8 cellular contexts compared by ENCODE assay signal in the genomic region with DNA sequence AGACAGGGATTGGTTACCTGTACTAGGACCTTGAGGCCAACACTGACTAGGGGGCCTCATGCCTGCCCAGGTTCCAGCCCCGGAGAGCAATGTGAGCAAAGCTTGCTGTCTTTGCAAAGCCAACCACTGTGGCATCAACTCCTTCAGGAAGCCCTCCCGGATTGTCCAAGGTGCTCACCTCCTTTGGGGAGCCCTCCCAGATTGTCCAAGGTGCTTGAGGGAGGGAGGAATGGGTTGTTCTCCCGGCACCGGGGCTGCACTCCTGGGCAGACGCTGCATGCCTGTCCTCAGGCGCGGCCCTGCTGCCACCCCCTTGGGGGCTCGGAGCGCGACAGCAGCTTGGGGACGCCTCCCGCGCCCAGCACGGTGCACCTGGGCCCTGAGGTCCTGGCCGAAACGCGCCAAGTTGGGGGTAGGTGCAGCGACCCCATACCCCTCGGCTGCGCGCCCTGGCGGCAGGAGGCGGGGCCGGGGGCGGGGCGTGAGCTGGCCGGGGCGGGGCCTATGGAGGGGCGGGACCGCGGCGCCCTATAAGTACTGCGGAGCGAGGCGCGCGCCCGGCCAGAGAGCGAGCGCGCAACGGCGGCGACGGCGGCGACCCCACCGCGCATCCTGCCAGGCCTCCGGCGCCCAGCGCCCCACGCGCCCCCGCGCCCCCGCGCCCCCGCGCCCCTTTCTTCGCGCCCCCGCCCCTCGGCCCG. TPM values are rescaled to one million over a fixed set of nuclear protein-coding genes. Genes with fewer than 3 reads are reported as not detected.
DNase-seq lines count a peak whose midpoint lies in the region; ATAC-seq and TF ChIP-seq lines count a peak whose summit lies in the region.

CD81 (plus strand) TSS at position 560 of the 701 bp plus-strand sequence. CDS start 240 bp downstream, outside the sequence.

- WGBS in mesenchymal stem cell = 22% methylated on average over 21 of the region's 65 CpGs

- H3K4me3 Mint-ChIP-seq in activated CD4-positive, alpha-beta memory T cell treated with anti-CD3 and anti-CD28 coated beads, Interleukin-2, amount 10 ng/mL, durations not matched to agents 7 days and 5 days = peak within 1 kb of the TSS; percentile 85

- H2BK12ac ChIP-seq in mesenchymal stem cell (ENCODE audit: low read length in 2 of 2) = no peak within 1 kb of the TSS

- H3K36me3 Mint-ChIP-seq in activated CD4-positive, alpha-beta memory T cell treated with anti-CD3 and anti-CD28 coated beads, Interleukin-2, amount 10 ng/mL, durations not matched to agents 7 days and 5 days (ENCODE audit: low read depth) = peaks cover 15% of the 10 kb centered on the region

- peak within 1 kb of the TSS; percentile 96 for H3K9ac ChIP-seq in mesenchymal stem cell (ENCODE audit: low read length)

- no peaks in the 10 kb centered on the region for H3K9me3 ChIP-seq in KOPT-K1 (ENCODE audit: insufficient read depth, low read length, poor library complexity, severe bottlenecking)
- no peaks in the 10 kb centered on the region for H3K9me3 ChIP-seq in mesenchymal stem cell (ENCODE audit: control insufficient read depth, low read length)

- peaks cover 50% of the 10 kb centered on the region for H3K4me1 ChIP-seq in mesenchymal stem cell (ENCODE audit: control insufficient read depth, insufficient read depth, low read depth, low read length)

- H3K9me3 Mint-ChIP-seq in activated CD4-positive, alpha-beta memory T cell treated with anti-CD3 and anti-CD28 coated beads, Interleukin-2, amount 10 ng/mL, durations not matched to agents 7 days and 5 days = no peaks in the 10 kb centered on the region

- H3K27ac Mint-ChIP-seq in activated CD4-positive, alpha-beta memory T cell treated with anti-CD3 and anti-CD28 coated beads, Interleukin-2, amount 10 ng/mL, durations not matched to agents 7 days and 5 days = peak within 1 kb of the TSS; percentile 75

- peaks cover 20% of the 10 kb centered on the region for H3K79me1 ChIP-seq in mesenchymal stem cell (replicated peaks; ENCODE audit: low read length, poor library complexity, severe bottlenecking)

- peak; percentile 94 for TF ChIP-seq POLR2A in GM19099 (IDR thresholded peaks at IDR 0.05; ENCODE audit: extremely low read depth, insufficient read length, low read depth)

- H2BK120ac ChIP-seq in mesenchymal stem cell (ENCODE audit: low read depth, low read length) = peak within 1 kb of the TSS; percentile 57

- peak within 1 kb of the TSS; percentile 71 to 88 for H3K18ac ChIP-seq in mesenchymal stem cell (ENCODE audit: low read depth in 1 of 2, low read length in 2 of 2)

- peak within 1 kb of the TSS; percentile 55 for H2BK15ac ChIP-seq in mesenchymal stem cell (ENCODE audit: low read depth, poor library complexity, severe bottlenecking)

- peak within 1 kb of the TSS; percentile 79 for H3K27ac ChIP-seq in KOPT-K1 (ENCODE audit: low read depth, low read length, poor library complexity, severe bottlenecking)
- peak within 1 kb of the TSS; percentile 45 for H3K27ac ChIP-seq in mesenchymal stem cell (ENCODE audit: low read length, poor library complexity, severe bottlenecking)

- CTCF ChIA-PET in activated CD4-positive, alpha-beta memory T cell treated with anti-CD3 and anti-CD28 coated beads, Interleukin-2, amount 10 ng/mL, durations not matched to agents 7 days and 5 days (lab: Charles Lee) = interaction anchor here (2.1 to 3.6 kb wide), 2 partner anchors 23 to 72 kb away, joined by 9 to 15 read pairs; partner anchors contain the start of gene TSSC4

- no peaks in the 10 kb centered on the region for H3K27me3 ChIP-seq in mesenchymal stem cell (ENCODE audit: control insufficient read depth in 1 of 2, insufficient read depth in 1 of 2, low read length in 2 of 2)

- POLR2A ChIA-PET in activated CD4-positive, alpha-beta memory T cell treated with anti-CD3 and anti-CD28 coated beads, Interleukin-2, amount 10 ng/mL, durations not matched to agents 7 days and 5 days (lab: Charles Lee) = interaction anchor here (0.6 to 4.0 kb wide), 6 partner anchors 10 to 1002 kb away, joined by 3 to 52 read pairs (median 19); partner anchors contain the start of genes C11orf21, TSPAN32, TSSC4 and ZNF195

- DNase-seq in AG09309 (ENCODE audit: low read depth) = no peak
- DNase-seq in activated CD4-positive, alpha-beta memory T cell treated with anti-CD3 and anti-CD28 coated beads, Interleukin-2, amount 10 ng/mL, durations not matched to agents 7 days and 5 days = peak; percentile 72
- DNase-seq in effector CD4-positive, alpha-beta T cell = peak; percentile 63
- no peak for DNase-seq in mesenchymal stem cell
- DNase-seq in stimulated activated CD8-positive, alpha-beta memory T cell treated with anti-CD3 and anti-CD28 coated beads, Interleukin-12 subunit alpha, Interleukin-12 subunit beta, amount 100 ng/mL, for 24 hours (ENCODE audit: extremely low read depth) = peak; percentile 31

- H3K4ac ChIP-seq in mesenchymal stem cell (ENCODE audit: low read depth in 1 of 2, low read length in 2 of 2) = peak within 1 kb of the TSS; percentile 58 to 93

- H3K4me1 Mint-ChIP-seq in activated CD4-positive, alpha-beta memory T cell treated with anti-CD3 and anti-CD28 coated beads, Interleukin-2, amount 10 ng/mL, durations not matched to agents 7 days and 5 days = peaks cover 33% of the 10 kb centered on the region

- no peak within 1 kb of the TSS for H2BK5ac ChIP-seq in mesenchymal stem cell (ENCODE audit: low read depth, low read length, poor library complexity, severe bottlenecking)

- H3K36me3 ChIP-seq in KOPT-K1 (ENCODE audit: insufficient read depth, low read length) (peaks cover 24% of the 10 kb centered on the region; the same call in 1 of the 2 replicates), mesenchymal stem cell (ENCODE audit: control insufficient read depth in 1 of 2, insufficient read depth in 2 of 2, low read depth in 1 of 2, low read length in 2 of 2) (peaks cover 7 to 24% of the 10 kb centered on the region in 2 experiments)

- no peak for TF ChIP-seq CTCF in AG09309 (IDR thresholded peaks at IDR 0.05; ENCODE audit: control insufficient read depth, insufficient read depth, low read depth, low read length, missing control alignments)

- H3K23ac ChIP-seq in mesenchymal stem cell (ENCODE audit: low read length in 2 of 2) = peak within 1 kb of the TSS in 1 of 2 experiments; percentile 10

- ATAC-seq in GM21529 (IDR thresholded peaks at IDR 0.05; ENCODE audit: unreplicated experiment) = no peak

- peak within 1 kb of the TSS; percentile 93 for H3K4me2 ChIP-seq in mesenchymal stem cell (ENCODE audit: low read length, poor library complexity, severe bottlenecking)

- no peak within 1 kb of the TSS for H2AFZ ChIP-seq in mesenchymal stem cell (ENCODE audit: low read depth, low read length)

- peak within 1 kb of the TSS; percentile 74 for H4K91ac ChIP-seq in mesenchymal stem cell (ENCODE audit: low read length)

- peak within 1 kb of the TSS in 1 of 2 experiments; percentile 84 for H3K14ac ChIP-seq in mesenchymal stem cell (ENCODE audit: low read length in 2 of 2)

- H3K27me3 Mint-ChIP-seq in activated CD4-positive, alpha-beta memory T cell treated with anti-CD3 and anti-CD28 coated beads, Interleukin-2, amount 10 ng/mL, durations not matched to agents 7 days and 5 days = peaks cover 5% of the 10 kb centered on the region

- H2AK5ac ChIP-seq in mesenchymal stem cell (ENCODE audit: low read length, severe bottlenecking) = no peak within 1 kb of the TSS

- H4K8ac ChIP-seq in mesenchymal stem cell (ENCODE audit: low read length) = no peak within 1 kb of the TSS

- H3K4me3 ChIP-seq in AG09309 (ENCODE audit: control insufficient read depth, low read depth, low read length) (peak within 1 kb of the TSS; percentile 94), mesenchymal stem cell (ENCODE audit: insufficient read depth in 1 of 2, low read depth in 1 of 2, low read length in 2 of 2) (peak within 1 kb of the TSS; percentile 87 to 97)

RNA-seq across cellular contexts. Expression of gene CD81, which starts in this region (rescaled TPM):
- 100 to 1,000 TPM; 192 TPM for total RNA-seq in activated CD4-positive, alpha-beta memory T cell treated with anti-CD3 and anti-CD28 coated beads, Interleukin-2, amount 10 ng/mL, durations not matched to agents 7 days and 5 days
- 422 TPM for polyA plus RNA-seq in mesenchymal stem cell (2013, experiment 1 of 2)
- polyA plus RNA-seq in mesenchymal stem cell (2013, experiment 2 of 2) = 433 TPM

Comparison
In these comparisons a context has a peak if more than half of its experiments do, and no peak if none do; other contexts are left out.
1. DNase-seq: peak in activated CD4-positive, alpha-beta memory T cell treated with anti-CD3 and anti-CD28 coated beads, Interleukin-2, amount 10 ng/mL, durations not matched to agents 7 days and 5 days (single experiment), effector CD4-positive, alpha-beta T cell (single experiment) and stimulated activated CD8-positive, alpha-beta memory T cell treated with anti-CD3 and anti-CD28 coated beads, Interleukin-12 subunit alpha, Interleukin-12 subunit beta, amount 100 ng/mL, for 24 hours (single experiment); none in AG09309 (single experiment) and mesenchymal stem cell (single experiment).